In genomic region chr16:11016524-11016988, GRCh38 we compare ENCODE assay signal across 12 cellular contexts.
A peak's percentile ranks its signal among the peaks of the same experiment; 100 is the strongest.
DNase-seq lines count a peak whose midpoint lies in the region; ATAC-seq and TF ChIP-seq lines count a peak whose summit lies in the region.
"Had no signal": no experiment of that assay in that cellular context is flagged by ENCODE, and none has a peak within 500 bp of the region (broad histone marks: within the 10 kb centered on the region; RNA-seq: fewer than 3 reads in every experiment).

No MANE protein-coding gene starts in this region.

- no peak for ATAC-seq in activated T-helper 17 cell treated with anti-CD3 and anti-CD28 coated beads, Interleukin-2, amount 50 U/mL, for 72 hours (replicated peaks)
- ATAC-seq in HG03280 (IDR thresholded peaks at IDR 0.05; ENCODE audit: unreplicated experiment), result no peak
- ATAC-seq: T-helper 17 cell had no signal

- peak overlapping the region; percentile 38 for H3K27ac Mint-ChIP-seq in activated T-helper 17 cell treated with anti-CD3 and anti-CD28 coated beads, Interleukin-2, amount 50 U/mL, for 72 hours
- H3K27ac Mint-ChIP-seq in mesothelial cell of epicardium, result peak overlapping the region; percentile 68
- H3K27ac Mint-ChIP-seq: activated T-helper 1 cell treated with anti-CD3 and anti-CD28 coated beads, Interleukin-12 subunit alpha, Interleukin-12 subunit beta, Interleukin-2, Interleukin-4 antibody, amounts not matched to agents 30 ng/mL and 10 ng/mL and 1 ng/mL, durations not matched to agents 14 hours and 24 hours and 36 hours; T-helper 17 cell had no signal

- H3K9me3 Mint-ChIP-seq in activated T-helper 17 cell treated with anti-CD3 and anti-CD28 coated beads, Interleukin-2, amount 50 U/mL, for 72 hours, result no peaks in the 10 kb centered on the region
- H3K9me3 Mint-ChIP-seq in mesothelial cell of epicardium, result no peaks in the 10 kb centered on the region
- H3K9me3 Mint-ChIP-seq: activated T-helper 1 cell treated with anti-CD3 and anti-CD28 coated beads, Interleukin-12 subunit alpha, Interleukin-12 subunit beta, Interleukin-2, Interleukin-4 antibody, amounts not matched to agents 30 ng/mL and 10 ng/mL and 1 ng/mL, durations not matched to agents 14 hours and 24 hours and 36 hours had no signal

- no peaks in the 10 kb centered on the region for H3K27me3 Mint-ChIP-seq in activated T-helper 17 cell treated with anti-CD3 and anti-CD28 coated beads, Interleukin-2, amount 50 U/mL, for 72 hours
- H3K27me3 Mint-ChIP-seq in mesothelial cell of epicardium (ENCODE audit: low read depth), result no peaks in the 10 kb centered on the region
- H3K27me3 Mint-ChIP-seq: T-helper 17 cell had no signal

- no peak overlapping the region for H3K4me3 Mint-ChIP-seq in activated T-helper 17 cell treated with anti-CD3 and anti-CD28 coated beads, Interleukin-2, amount 50 U/mL, for 72 hours
- no peak overlapping the region for H3K4me3 Mint-ChIP-seq in mesothelial cell of epicardium
- H3K4me3 Mint-ChIP-seq: activated T-helper 1 cell treated with anti-CD3 and anti-CD28 coated beads, Interleukin-12 subunit alpha, Interleukin-12 subunit beta, Interleukin-2, Interleukin-4 antibody, amounts not matched to agents 30 ng/mL and 10 ng/mL and 1 ng/mL, durations not matched to agents 14 hours and 24 hours and 36 hours; T-helper 17 cell had no signal

- DNase-seq in AG08395 (ENCODE audit: low spot score) (peak; percentile 29), HCEC 1CT (peak; percentile 44), mesothelial cell of epicardium (ENCODE audit: low spot score in 2 of 2, unreplicated experiment in 2 of 2) (no peak), putamen (ENCODE audit: low spot score) (no peak), NCI-H748 (lab: John Stamatoyannopoulos, UW; ENCODE audit: unreplicated experiment) (no peak)
- no peak for DNase-seq in stimulated activated CD4-positive, alpha-beta T cell treated with anti-CD3 and anti-CD28 coated beads, Interleukin-4, amount 100 ng/mL, for 4 hours
- DNase-seq: stimulated activated CD4-positive, alpha-beta T cell treated with anti-CD3 and anti-CD28 coated beads, Interleukin-12 subunit alpha, Interleukin-12 subunit beta, amount 100 ng/mL, for 4 hours; T-helper 17 cell; tibial artery had no signal

- H3K36me3 Mint-ChIP-seq in activated T-helper 17 cell treated with anti-CD3 and anti-CD28 coated beads, Interleukin-2, amount 50 U/mL, for 72 hours (ENCODE audit: low read depth), result peaks cover 27% of the 10 kb centered on the region
- peaks cover 27% of the 10 kb centered on the region for H3K36me3 Mint-ChIP-seq in mesothelial cell of epicardium

- H3K4me1 Mint-ChIP-seq in activated T-helper 17 cell treated with anti-CD3 and anti-CD28 coated beads, Interleukin-2, amount 50 U/mL, for 72 hours, result peaks cover 9% of the 10 kb centered on the region
- H3K4me1 Mint-ChIP-seq in mesothelial cell of epicardium, result peaks cover 20% of the 10 kb centered on the region

- TF ChIP-seq CTCF in mesothelial cell of epicardium (IDR thresholded peaks at IDR 0.05; ENCODE audit: unreplicated experiment), result no peak

Comparison
In these comparisons a context has a peak if more than half of its experiments do, and no peak if none do; other contexts are left out.
1. DNase-seq: peak in AG08395 (single experiment) and HCEC 1CT (single experiment); none in mesothelial cell of epicardium (0 of 2), stimulated activated CD4-positive, alpha-beta T cell treated with anti-CD3 and anti-CD28 coated beads, Interleukin-4, amount 100 ng/mL, for 4 hours (0 of 2), putamen (single experiment) and NCI-H748 (single experiment).